16 cellular contexts compared by ENCODE assay signal in genomic region chr17:41059276-41060051, GRCh38. TPM values are rescaled to one million over a fixed set of nuclear protein-coding genes. Genes with fewer than 3 reads are reported as not detected.
DNase-seq lines count a peak whose midpoint lies in the region; ATAC-seq, FAIRE-seq and TF ChIP-seq lines count a peak whose summit lies in the region.
"Not testable (repeated sequence)": the region's sequence is repeated elsewhere in the genome, so short reads cannot be mapped to it uniquely, and the experiment has no call there.
"Had no signal": no experiment of that assay in that cellular context is flagged by ENCODE, and none has a peak within 500 bp of the region (broad histone marks: within the 10 kb centered on the region; RNA-seq: fewer than 3 reads in every experiment).

No MANE protein-coding gene starts in this region.

- CTCF ChIA-PET in HCT116 (lab: Charles Lee) = not testable (repeated sequence)
- CTCF ChIA-PET in WTC11 (lab: Charles Lee) = interaction anchor here (0.9 to 1.1 kb wide), 2 partner anchors 20 to 606 kb away, joined by 3 to 4 read pairs; no protein-coding TSS in a partner anchor

- not testable (repeated sequence) for H3K36me3 ChIP-seq in HCT116 (ENCODE audit: control insufficient read depth in 1 of 2, insufficient read depth in 2 of 2, low read length in 2 of 2); hepatocyte (replicated peaks; ENCODE audit: insufficient read depth, low read depth)

- H3K36me3 Mint-ChIP-seq in WTC11 = not testable (repeated sequence)

- peak overlapping the region; percentile 85 for H3K27ac ChIP-seq in HCT116 (ENCODE audit: low read depth, low read length)
- not testable (repeated sequence) for H3K27ac ChIP-seq in hepatocyte

- H3K79me2 ChIP-seq in HCT116 (ENCODE audit: insufficient read depth, low read length); hepatocyte: not testable (repeated sequence)

- H3K4me1 ChIP-seq in HCT116 (ENCODE audit: control insufficient read depth in 1 of 2, insufficient read depth in 2 of 2, low read length in 2 of 2) = peaks cover 39 to 53% of the 10 kb centered on the region in 2 experiments
- H3K4me1 ChIP-seq in hepatocyte (ENCODE audit: insufficient read depth) = not testable (repeated sequence)

- intact Hi-C loops in HCT116 (cut with micrococcal nuclease) = not testable (repeated sequence)

- H3K27me3 Mint-ChIP-seq in WTC11 (ENCODE audit: low read depth) = not testable (repeated sequence)

- POLR2A ChIA-PET in HCT116 (lab: Charles Lee); WTC11 (lab: Charles Lee): not testable (repeated sequence)

- TF ChIP-seq POLR2A in HCT116 (IDR thresholded peaks at IDR 0.05; ENCODE audit: borderline replicate concordance, extremely low read depth, insufficient read depth, insufficient read length) = not testable (repeated sequence)

- not testable (repeated sequence) for H2AFZ ChIP-seq in HCT116 (ENCODE audit: low read depth, low read length, poor library complexity, severe bottlenecking); hepatocyte

- not testable (repeated sequence) for TF ChIP-seq CTCF in HCT116 (IDR thresholded peaks at IDR 0.05 in 2 of 3, conservative IDR thresholded peaks at IDR 0.05 in 1 of 3; ENCODE audit: borderline replicate concordance in 1 of 3, insufficient read depth in 1 of 3, low read depth in 2 of 3, low read length in 2 of 3); WTC11 (IDR thresholded peaks at IDR 0.05); hepatocyte (IDR thresholded peaks at IDR 0.05; ENCODE audit: poor library complexity)

- 67% methylated on average over 12 of the region's 31 CpGs for WGBS in hepatocyte (ENCODE audit: low lambda C conversion rate, missing lambda C conversion rate)

- peak; percentile 57 for FAIRE-seq in endometrium (lab: Jason Lieb, UNC)

- H3K9ac ChIP-seq in HCT116 (ENCODE audit: low read length) = peak overlapping the region; percentile 10; the same call in 1 of the 2 replicates

- not testable (repeated sequence) for H4K20me1 ChIP-seq in HCT116 (ENCODE audit: insufficient read depth); hepatocyte (ENCODE audit: insufficient read depth, poor library complexity, severe bottlenecking)

- in situ Hi-C loops in Caki2 (cut with HindIII; ENCODE audit: low pct_unique_long_range_greater_than_20kb, low sequenced_read_pairs) = not testable (repeated sequence)

- BruUV-seq in HCT116 (replicated peaks; lab: Mats Ljungman, UMichigan) = TSS peak; percentile 54

- H3K4me3 Mint-ChIP-seq in WTC11 = not testable (repeated sequence)

- H3K9me3 Mint-ChIP-seq in WTC11 = not testable (repeated sequence)

- H3K27me3 ChIP-seq in HCT116 (ENCODE audit: insufficient read depth, low read length); hepatocyte: not testable (repeated sequence)

- RAD21 ChIA-PET in HCT116 (lab: Charles Lee; ENCODE audit: low non-redundant PET in 1 of 2, low total read pairs in 2 of 2, uncharacterized antibody in 2 of 2, unreplicated experiment in 2 of 2) = not testable (repeated sequence)

- H3K9me2 ChIP-seq in HCT116 (ENCODE audit: insufficient read depth); hepatocyte (replicated peaks; ENCODE audit: insufficient read depth): not testable (repeated sequence)

- peak overlapping the region; percentile 60; the same call in 1 of the 2 replicates for H3K27ac Mint-ChIP-seq in WTC11

- H3K9me3 ChIP-seq in HCT116 (ENCODE audit: control insufficient read depth in 1 of 2, insufficient read depth in 1 of 2, low read depth in 1 of 2, low read length in 2 of 2); hepatocyte (ENCODE audit: low read depth): not testable (repeated sequence)

- TF ChIP-seq RAD21 in HCT116 (IDR thresholded peaks at IDR 0.05; ENCODE audit: low read depth) = not testable (repeated sequence)

- peak; percentile 41 for ATAC-seq in HCT116
- ATAC-seq in WTC11 = peak; percentile 43

- DNase-seq in Caki2 (ENCODE audit: low read depth) (peak; percentile 86), NCI-H69 (lab: John Stamatoyannopoulos, UW) (peak; percentile 6), WTC11 (ENCODE audit: low spot score) (peak; percentile 14), hepatocyte (ENCODE audit: low spot score) (peak; percentile 28), non-pigmented ciliary epithelial cell (ENCODE audit: low read depth) (peak; percentile 86)
- DNase-seq in HCT116 (ENCODE audit: low read depth, low spot score) = not testable (repeated sequence)

- peaks cover 14% of the 10 kb centered on the region for H3K4me1 Mint-ChIP-seq in WTC11

- not testable (repeated sequence) for H3K4me3 ChIP-seq in HCT116 (replicated peaks in 1 of 2; ENCODE audit: low read depth in 1 of 2, low read length in 2 of 2); hepatocyte

- peak overlapping the region; percentile 28 for H3K4me2 ChIP-seq in HCT116 (ENCODE audit: low read length)
- H3K4me2 ChIP-seq in hepatocyte = not testable (repeated sequence)

TF ChIP-seq in HCT116, 20 proteins besides CTCF, POLR2A, EP300 and RAD21:
- TF ChIP-seq SP1 (IDR thresholded peaks at IDR 0.05; ENCODE audit: low read depth) (peak; percentile 28; the same call in 1 of the 2 replicates), FOSL1 (IDR thresholded peaks at IDR 0.05; ENCODE audit: low read depth) (0 out of 2 replicates have a peak, but pooled peaks have one; percentile 14)

TF ChIP-seq in WTC11, 78 proteins besides CTCF, POLR2A, EP300 and RAD21:
- TF ChIP-seq GABPB1 (CRISPR knock-in tag; IDR thresholded peaks at IDR 0.05) (peak; percentile 56; the same call in 1 of the 2 replicates), ZNF423 (CRISPR knock-in tag; IDR thresholded peaks at IDR 0.05) (peak; percentile 42; the same call in 1 of the 2 replicates)

RNA-seq across cellular contexts. Expression of gene KRTAP2-3, which starts 0.5 kb away (rescaled TPM):
- total RNA-seq in Caki2 (2014; rRNA removed; shearing (Covaris generic); ENCODE audit: low replicate concordance) = not detected in 2 replicates
- 6.3 TPM for total RNA-seq in HCT116 (2021; ENCODE audit: unreplicated experiment)
- polyA plus RNA-seq in HCT116 (2012) = 35.7 and 47.7 TPM in 2 replicates
- not detected in 3 replicates for total RNA-seq in WTC11 (2021)
- total RNA-seq in hepatocyte = not detected in 2 replicates
- not detected in 2 replicates for polyA plus RNA-seq in hepatocyte
- total RNA-seq: adrenal gland; CD4-positive, alpha-beta T cell; cerebellum; lung; naive thymus-derived CD8-positive, alpha-beta T cell; posterior vena cava; subcutaneous adipose tissue; vagina had no signal
- polyA plus RNA-seq: adrenal gland; lung; naive thymus-derived CD8-positive, alpha-beta T cell had no signal

RNA-seq across cellular contexts. Expression of gene KRTAP2-2, which starts 4.4 kb away (rescaled TPM):
- not detected in 2 replicates for total RNA-seq in Caki2 (2014; rRNA removed; shearing (Covaris generic); ENCODE audit: low replicate concordance)
- 1.2 TPM for total RNA-seq in HCT116 (2021; ENCODE audit: unreplicated experiment)
- 0.39 and 1.5 TPM in 2 replicates for polyA plus RNA-seq in HCT116 (2012)
- not detected in 3 replicates for total RNA-seq in WTC11 (2021)
- total RNA-seq in hepatocyte = not detected in 2 replicates
- not detected in 2 replicates for polyA plus RNA-seq in hepatocyte
- total RNA-seq: adrenal gland; CD4-positive, alpha-beta T cell; cerebellum; glomerular endothelial cell; lung; naive thymus-derived CD8-positive, alpha-beta T cell; posterior vena cava; subcutaneous adipose tissue; vagina had no signal
- polyA plus RNA-seq: adrenal gland; lung; naive thymus-derived CD8-positive, alpha-beta T cell had no signal

RNA-seq across cellular contexts. Expression of gene KRTAP2-4, which starts 6.2 kb away (rescaled TPM):
- total RNA-seq in Caki2 (2014; rRNA removed; shearing (Covaris generic); ENCODE audit: low replicate concordance) = not detected in 2 replicates
- total RNA-seq in HCT116 (2021; ENCODE audit: unreplicated experiment) = 0.76 TPM
- polyA plus RNA-seq in HCT116 (2012) = 0.56 and 1.3 TPM in 2 replicates
- total RNA-seq in WTC11 (2021) = not detected in 3 replicates
- not detected in 2 replicates for total RNA-seq in hepatocyte
- polyA plus RNA-seq in hepatocyte = not detected in 2 replicates
- total RNA-seq: adrenal gland; CD4-positive, alpha-beta T cell; cerebellum; glomerular endothelial cell; lung; naive thymus-derived CD8-positive, alpha-beta T cell; posterior vena cava; subcutaneous adipose tissue; vagina had no signal
- polyA plus RNA-seq: adrenal gland; lung; naive thymus-derived CD8-positive, alpha-beta T cell had no signal

RNA-seq across cellular contexts. Expression of gene KRTAP2-1, which starts 12.3 kb away (rescaled TPM):
- not detected in 2 replicates for total RNA-seq in Caki2 (2014; rRNA removed; shearing (Covaris generic); ENCODE audit: low replicate concordance)
- total RNA-seq in HCT116 (2021; ENCODE audit: unreplicated experiment) (not detected), WTC11 (2021) (not detected in 3 replicates), hepatocyte (not detected in 2 replicates)
- 0.57 and 0.73 TPM in 2 replicates for polyA plus RNA-seq in HCT116 (2012)
- polyA plus RNA-seq in hepatocyte = not detected in 2 replicates
- total RNA-seq: adrenal gland; CD4-positive, alpha-beta T cell; cerebellum; glomerular endothelial cell; lung; naive thymus-derived CD8-positive, alpha-beta T cell; posterior vena cava; subcutaneous adipose tissue; vagina had no signal
- polyA plus RNA-seq: adrenal gland; lung; naive thymus-derived CD8-positive, alpha-beta T cell had no signal

RNA-seq across cellular contexts. Expression of gene KRTAP1-1, which starts 18.2 kb away (rescaled TPM):
- not detected in 2 replicates for total RNA-seq in Caki2 (2014; rRNA removed; shearing (Covaris generic); ENCODE audit: low replicate concordance)
- total RNA-seq in HCT116 (2021; ENCODE audit: unreplicated experiment) (not detected), WTC11 (2021) (not detected in 3 replicates), hepatocyte (not detected in 2 replicates)
- polyA plus RNA-seq in HCT116 (2012) = 0.31 TPM in 2 replicates
- polyA plus RNA-seq in hepatocyte = not detected in 2 replicates
- total RNA-seq: adrenal gland; CD4-positive, alpha-beta T cell; cerebellum; glomerular endothelial cell; lung; naive thymus-derived CD8-positive, alpha-beta T cell; posterior vena cava; subcutaneous adipose tissue; vagina had no signal
- polyA plus RNA-seq: adrenal gland; lung; naive thymus-derived CD8-positive, alpha-beta T cell had no signal
